8 cellular contexts compared by ENCODE assay signal in the genomic region with DNA sequence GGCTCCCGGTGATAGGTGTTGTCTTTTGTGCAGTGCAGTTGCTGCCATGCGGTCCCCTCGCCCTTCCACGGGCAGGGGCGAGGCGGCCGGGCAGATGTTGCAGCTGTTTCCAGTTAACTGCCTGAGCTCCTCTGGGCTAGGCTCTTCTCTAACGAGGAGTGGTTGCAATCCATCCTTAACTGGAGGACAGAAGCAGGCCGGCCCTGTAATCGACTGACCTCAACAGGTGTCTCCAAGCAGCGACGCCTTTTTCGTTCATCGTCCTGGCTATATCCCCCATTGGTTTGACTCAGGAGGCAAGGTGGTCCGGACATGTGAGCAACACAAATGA. TPM values are rescaled to one million over a fixed set of nuclear protein-coding genes. Genes with fewer than 3 reads are reported as not detected.
A peak's percentile ranks its signal among the peaks of the same experiment; 100 is the strongest.
DNase-seq lines count a peak whose midpoint lies in the region; ATAC-seq and TF ChIP-seq lines count a peak whose summit lies in the region.

No MANE protein-coding gene starts in this region.

- H3K27ac ChIP-seq in epithelial cell of prostate: peak overlapping the region; percentile 88
- peak overlapping the region; percentile 74 for H3K27ac ChIP-seq in osteoblast (ENCODE audit: low read depth, low read length)

- peaks cover 36% of the 10 kb centered on the region for H3K4me1 ChIP-seq in osteoblast (ENCODE audit: insufficient read depth, low read length)

- peaks cover 21% of the 10 kb centered on the region for H3K36me3 ChIP-seq in osteoblast (ENCODE audit: insufficient read depth, low read length)

- no peaks in the 10 kb centered on the region for H3K27me3 ChIP-seq in osteoblast (ENCODE audit: insufficient read depth, low read length)

- TF ChIP-seq CTCF in osteoblast (IDR thresholded peaks at IDR 0.05; ENCODE audit: extremely low read depth, low read depth, low read length): no peak

- H4K20me1 ChIP-seq in osteoblast (ENCODE audit: insufficient read depth, low read length): peaks cover 26% of the 10 kb centered on the region

- peak overlapping the region; percentile 91 for H3K4me2 ChIP-seq in osteoblast (ENCODE audit: insufficient read depth, low read length)

- H2AFZ ChIP-seq in osteoblast (ENCODE audit: low read length): peak overlapping the region; percentile 70

- peak overlapping the region; percentile 78 for H3K4me3 ChIP-seq in osteoblast (ENCODE audit: insufficient read depth, low read length)

- DNase-seq in SIG-M5 treated with dmso at 0.1 percent for 504 hours (lab: John Stamatoyannopoulos, UW; ENCODE audit: unreplicated experiment): peak; percentile 49
- DNase-seq in SIG-M5 (lab: John Stamatoyannopoulos, UW): no peak
- DNase-seq in RKO (ENCODE audit: low spot score): peak; percentile 53
- DNase-seq in epithelial cell of prostate (ENCODE audit: low read depth, low spot score): no peak
- no peak for DNase-seq in osteoblast (ENCODE audit: insufficient read length, low spot score, missing footprints)
- no peak for DNase-seq in stimulated activated CD4-positive, alpha-beta T cell treated with anti-CD3 and anti-CD28 coated beads, Interleukin-2, amount 100 ng/mL, for 24 hours

- ATAC-seq in HG02759 (IDR thresholded peaks at IDR 0.05; ENCODE audit: unreplicated experiment) (no peak), GM21825 (IDR thresholded peaks at IDR 0.05; ENCODE audit: unreplicated experiment) (no peak)

- H3K9me3 ChIP-seq in osteoblast (ENCODE audit: low read depth, low read length): no peaks in the 10 kb centered on the region

- peaks cover 40% of the 10 kb centered on the region for H3K79me2 ChIP-seq in osteoblast (ENCODE audit: insufficient read depth, low read length)

RNA-seq across cellular contexts. Expression of a gene that starts 1.9 kb away (rescaled TPM):
- 159 and 173 TPM in 2 replicates for total RNA-seq in osteoblast

Comparison
In these comparisons a context has a peak if more than half of its experiments do, and no peak if none do; other contexts are left out.
1. DNase-seq: peak in SIG-M5 treated with dmso at 0.1 percent for 504 hours (single experiment) and RKO (single experiment); none in SIG-M5 (single experiment), epithelial cell of prostate (single experiment), osteoblast (single experiment) and stimulated activated CD4-positive, alpha-beta T cell treated with anti-CD3 and anti-CD28 coated beads, Interleukin-2, amount 100 ng/mL, for 24 hours (0 of 2).